In the genomic region with DNA sequence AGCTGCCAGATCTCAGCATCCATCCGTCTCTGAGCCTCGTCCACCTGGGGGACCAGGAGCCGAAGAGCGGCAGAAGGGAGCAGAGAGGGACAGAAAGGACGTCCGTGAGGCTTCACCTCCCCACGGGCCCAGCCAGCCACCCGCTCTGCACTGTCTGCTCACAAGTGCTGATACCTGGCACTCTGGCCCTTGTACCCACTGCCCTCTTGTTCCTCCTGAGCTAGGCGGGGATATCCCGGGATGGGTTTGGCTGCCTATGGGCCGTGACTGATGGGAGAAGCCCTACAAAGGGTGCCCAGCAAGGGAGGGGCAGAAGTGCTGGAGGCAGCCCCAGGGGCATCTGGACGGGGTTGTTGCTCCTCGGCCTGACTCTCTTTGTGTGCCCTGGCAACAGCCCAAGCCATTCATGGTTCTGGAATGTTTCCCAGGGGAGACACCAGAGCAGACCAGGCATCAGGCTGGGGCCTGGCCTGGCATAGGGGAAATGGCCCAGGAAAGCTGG, we compare ENCODE assay signal across 2 cellular contexts.
A peak's percentile ranks its signal among the peaks of the same experiment; 100 is the strongest.
TF ChIP-seq lines count a peak whose summit lies in the region.

No MANE protein-coding gene starts in this region.

TF ChIP-seq in HEK293, 187 proteins besides CTCF, POLR2A, EP300 and RAD21 (continued from another document):
- TF ChIP-seq ZNF280D (tag by site-specific recombination; IDR thresholded peaks at IDR 0.05) = no peak
- TF ChIP-seq ZNF37A (tag by site-specific recombination; IDR thresholded peaks at IDR 0.05) = no peak
- no peak for TF ChIP-seq ZNF24 (tag by site-specific recombination; IDR thresholded peaks at IDR 0.05)

TF ChIP-seq in SK-N-SH, 30 proteins besides CTCF, POLR2A, EP300 and RAD21 (continued from another document):
- TF ChIP-seq, protein P1, sequence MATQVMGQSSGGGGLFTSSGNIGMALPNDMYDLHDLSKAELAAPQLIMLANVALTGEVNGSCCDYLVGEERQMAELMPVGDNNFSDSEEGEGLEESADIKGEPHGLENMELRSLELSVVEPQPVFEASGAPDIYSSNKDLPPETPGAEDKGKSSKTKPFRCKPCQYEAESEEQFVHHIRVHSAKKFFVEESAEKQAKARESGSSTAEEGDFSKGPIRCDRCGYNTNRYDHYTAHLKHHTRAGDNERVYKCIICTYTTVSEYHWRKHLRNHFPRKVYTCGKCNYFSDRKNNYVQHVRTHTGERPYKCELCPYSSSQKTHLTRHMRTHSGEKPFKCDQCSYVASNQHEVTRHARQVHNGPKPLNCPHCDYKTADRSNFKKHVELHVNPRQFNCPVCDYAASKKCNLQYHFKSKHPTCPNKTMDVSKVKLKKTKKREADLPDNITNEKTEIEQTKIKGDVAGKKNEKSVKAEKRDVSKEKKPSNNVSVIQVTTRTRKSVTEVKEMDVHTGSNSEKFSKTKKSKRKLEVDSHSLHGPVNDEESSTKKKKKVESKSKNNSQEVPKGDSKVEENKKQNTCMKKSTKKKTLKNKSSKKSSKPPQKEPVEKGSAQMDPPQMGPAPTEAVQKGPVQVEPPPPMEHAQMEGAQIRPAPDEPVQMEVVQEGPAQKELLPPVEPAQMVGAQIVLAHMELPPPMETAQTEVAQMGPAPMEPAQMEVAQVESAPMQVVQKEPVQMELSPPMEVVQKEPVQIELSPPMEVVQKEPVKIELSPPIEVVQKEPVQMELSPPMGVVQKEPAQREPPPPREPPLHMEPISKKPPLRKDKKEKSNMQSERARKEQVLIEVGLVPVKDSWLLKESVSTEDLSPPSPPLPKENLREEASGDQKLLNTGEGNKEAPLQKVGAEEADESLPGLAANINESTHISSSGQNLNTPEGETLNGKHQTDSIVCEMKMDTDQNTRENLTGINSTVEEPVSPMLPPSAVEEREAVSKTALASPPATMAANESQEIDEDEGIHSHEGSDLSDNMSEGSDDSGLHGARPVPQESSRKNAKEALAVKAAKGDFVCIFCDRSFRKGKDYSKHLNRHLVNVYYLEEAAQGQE (IDR thresholded peaks at IDR 0.05; ENCODE audit: low read depth, low read length) = no peak
- TF ChIP-seq FOXJ3 (CRISPR knock-in tag; IDR thresholded peaks at IDR 0.05) (peak; percentile 65; the same call in 1 of the 2 replicates), MAX (IDR thresholded peaks at IDR 0.05; ENCODE audit: low read depth) (peak; percentile 44; the same call in 1 of the 2 replicates), ZBTB33 (IDR thresholded peaks at IDR 0.05; ENCODE audit: borderline replicate concordance, low read depth) (no peak), FOSL2 (IDR thresholded peaks at IDR 0.05; ENCODE audit: borderline replicate concordance, low read depth) (peak; percentile 80), FOXM1 (IDR thresholded peaks at IDR 0.05; ENCODE audit: low read depth) (no peak), PBX3 (IDR thresholded peaks at IDR 0.05) (peak; percentile 28; the same call in 1 of the 2 replicates), TEAD4 (IDR thresholded peaks at IDR 0.05; ENCODE audit: borderline replicate concordance, insufficient read depth) (0 out of 2 replicates have a peak, but pooled peaks have one; percentile 61), MEF2A (IDR thresholded peaks at IDR 0.05; ENCODE audit: borderline replicate concordance, low read depth) (no peak), SIN3A (IDR thresholded peaks at IDR 0.05; ENCODE audit: borderline replicate concordance, low read depth, low read length) (no peak), TCF12 (IDR thresholded peaks at IDR 0.05) (peak; percentile 83), NRF1 (IDR thresholded peaks at IDR 0.05; ENCODE audit: low read depth, low read length) (no peak), RCOR1 (IDR thresholded peaks at IDR 0.05; ENCODE audit: low read length) (peak; percentile 55; the same call in 1 of the 2 replicates), POLR2AphosphoS5 (IDR thresholded peaks at IDR 0.05; ENCODE audit: low read depth, low read length) (no peak), YY1 (IDR thresholded peaks at IDR 0.05; ENCODE audit: low read depth) (no peak), TAF1 (IDR thresholded peaks at IDR 0.05; ENCODE audit: borderline replicate concordance, low read depth, low read length) (no peak), SMC3 (IDR thresholded peaks at IDR 0.05; ENCODE audit: low read depth, low read length) (no peak; the same call in 1 of the 2 replicates), IRF3 (IDR thresholded peaks at IDR 0.05; ENCODE audit: low read depth, low read length) (no peak), MXI1 (IDR thresholded peaks at IDR 0.05; ENCODE audit: low read depth, low read length) (no peak), GABPA (IDR thresholded peaks at IDR 0.05; ENCODE audit: low read depth) (no peak), NFIC (IDR thresholded peaks at IDR 0.05; ENCODE audit: borderline replicate concordance) (peak; percentile 95), GATA2 (CRISPR knock-in tag; IDR thresholded peaks at IDR 0.05) (no peak), JUND (IDR thresholded peaks at IDR 0.05) (peak; percentile 84)
- TF ChIP-seq, protein P2, sequence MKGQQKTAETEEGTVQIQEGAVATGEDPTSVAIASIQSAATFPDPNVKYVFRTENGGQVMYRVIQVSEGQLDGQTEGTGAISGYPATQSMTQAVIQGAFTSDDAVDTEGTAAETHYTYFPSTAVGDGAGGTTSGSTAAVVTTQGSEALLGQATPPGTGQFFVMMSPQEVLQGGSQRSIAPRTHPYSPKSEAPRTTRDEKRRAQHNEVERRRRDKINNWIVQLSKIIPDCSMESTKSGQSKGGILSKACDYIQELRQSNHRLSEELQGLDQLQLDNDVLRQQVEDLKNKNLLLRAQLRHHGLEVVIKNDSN (IDR thresholded peaks at IDR 0.05; ENCODE audit: borderline replicate concordance, low read depth) = no peak
